ENCODE assay signal across 1 cellular context in genomic region chr7:98360221-98361124, GRCh38.
A peak's percentile ranks its signal among the peaks of the same experiment; 100 is the strongest.
TF ChIP-seq lines count a peak whose summit lies in the region.

No MANE protein-coding gene starts in this region.

TF ChIP-seq in HepG2, 621 proteins besides CTCF, POLR2A, EP300 and RAD21 (continued from another document and continues in another):
- TF ChIP-seq BCL6 (CRISPR knock-in tag; IDR thresholded peaks at IDR 0.05) (0 out of 2 replicates have a peak, but pooled peaks have one; percentile 32), ZNF530 (CRISPR knock-in tag; IDR thresholded peaks at IDR 0.05; ENCODE audit: low read depth) (no peak), ZNF30 (CRISPR knock-in tag; IDR thresholded peaks at IDR 0.05) (no peak), E2F5 (CRISPR knock-in tag; conservative IDR thresholded peaks at IDR 0.05) (no peak), ZSCAN25 (CRISPR knock-in tag; IDR thresholded peaks at IDR 0.05) (no peak), GABPA (IDR thresholded peaks at IDR 0.05; ENCODE audit: low read depth, low read length) (no peak), GABPA (CRISPR knock-in tag; IDR thresholded peaks at IDR 0.05; ENCODE audit: low read depth) (no peak), YEATS4 (CRISPR knock-in tag; IDR thresholded peaks at IDR 0.05; ENCODE audit: borderline replicate concordance) (no peak), CBFB (CRISPR knock-in tag; IDR thresholded peaks at IDR 0.05) (no peak), MAZ (IDR thresholded peaks at IDR 0.05; ENCODE audit: borderline replicate concordance, low read depth, low read length) (no peak), MAZ (CRISPR knock-in tag; IDR thresholded peaks at IDR 0.05; ENCODE audit: low read depth) (no peak), SKIL (CRISPR knock-in tag; IDR thresholded peaks at IDR 0.05; ENCODE audit: borderline replicate concordance) (peak; percentile 20; the same call in 1 of the 2 replicates), MZF1 (CRISPR knock-in tag; IDR thresholded peaks at IDR 0.05; ENCODE audit: borderline replicate concordance) (no peak), ZNF883 (CRISPR knock-in tag; IDR thresholded peaks at IDR 0.05; ENCODE audit: not compliant biosample characterization) (no peak), ZNF687 (CRISPR knock-in tag; IDR thresholded peaks at IDR 0.05) (peak; percentile 24; the same call in 1 of the 2 replicates), ZNF121 (CRISPR knock-in tag; IDR thresholded peaks at IDR 0.05) (no peak), NR3C1 (CRISPR knock-in tag; IDR thresholded peaks at IDR 0.05) (no peak), SRSF4 (IDR thresholded peaks at IDR 0.05; ENCODE audit: low read depth, low read length, poor library complexity, severe bottlenecking) (no peak), HIC2 (CRISPR knock-in tag; IDR thresholded peaks at IDR 0.05; ENCODE audit: low read depth) (no peak), RCOR2 (CRISPR knock-in tag; IDR thresholded peaks at IDR 0.05) (no peak), DZIP1 (CRISPR knock-in tag; IDR thresholded peaks at IDR 0.05) (no peak), CEBPB (IDR thresholded peaks at IDR 0.05; ENCODE audit: borderline replicate concordance, low read depth, low read length) (no peak), LBX2 (CRISPR knock-in tag; IDR thresholded peaks at IDR 0.05; ENCODE audit: borderline replicate concordance) (no peak), ZNF362 (CRISPR knock-in tag; IDR thresholded peaks at IDR 0.05; ENCODE audit: borderline replicate concordance) (peak; percentile 84; the same call in 1 of the 2 replicates), RELA (CRISPR knock-in tag; IDR thresholded peaks at IDR 0.05) (no peak), ZC3H4 (CRISPR knock-in tag; IDR thresholded peaks at IDR 0.05; ENCODE audit: borderline replicate concordance) (no peak), SRY (CRISPR knock-in tag; IDR thresholded peaks at IDR 0.05) (no peak), PHB2 (IDR thresholded peaks at IDR 0.05; ENCODE audit: partially characterized antibody) (no peak), JARID2 (CRISPR knock-in tag; IDR thresholded peaks at IDR 0.05; ENCODE audit: insufficient replicate concordance) (no peak), ZNF513 (CRISPR knock-in tag; conservative IDR thresholded peaks at IDR 0.05) (no peak), ZNF441 (CRISPR knock-in tag; IDR thresholded peaks at IDR 0.05; ENCODE audit: borderline replicate concordance) (0 out of 2 replicates have a peak, but pooled peaks have one; percentile 29), ZNF335 (CRISPR knock-in tag; IDR thresholded peaks at IDR 0.05) (no peak), PRDM15 (CRISPR knock-in tag; IDR thresholded peaks at IDR 0.05) (no peak), SALL2 (CRISPR knock-in tag; IDR thresholded peaks at IDR 0.05) (no peak), MED1 (CRISPR knock-in tag; IDR thresholded peaks at IDR 0.05) (no peak), ZNF567 (CRISPR knock-in tag; IDR thresholded peaks at IDR 0.05; ENCODE audit: borderline replicate concordance) (0 out of 2 replicates have a peak, but pooled peaks have one; percentile 29), UBTF (CRISPR knock-in tag; IDR thresholded peaks at IDR 0.05) (no peak), FOXP1 (IDR thresholded peaks at IDR 0.05) (no peak), FOXP1 (CRISPR knock-in tag; IDR thresholded peaks at IDR 0.05) (no peak), KDM6A (CRISPR knock-in tag; IDR thresholded peaks at IDR 0.05; ENCODE audit: low read depth) (no peak), HIVEP1 (CRISPR knock-in tag; IDR thresholded peaks at IDR 0.05) (no peak)
